ENCODE assay signal across 31 cellular contexts in the genomic region with DNA sequence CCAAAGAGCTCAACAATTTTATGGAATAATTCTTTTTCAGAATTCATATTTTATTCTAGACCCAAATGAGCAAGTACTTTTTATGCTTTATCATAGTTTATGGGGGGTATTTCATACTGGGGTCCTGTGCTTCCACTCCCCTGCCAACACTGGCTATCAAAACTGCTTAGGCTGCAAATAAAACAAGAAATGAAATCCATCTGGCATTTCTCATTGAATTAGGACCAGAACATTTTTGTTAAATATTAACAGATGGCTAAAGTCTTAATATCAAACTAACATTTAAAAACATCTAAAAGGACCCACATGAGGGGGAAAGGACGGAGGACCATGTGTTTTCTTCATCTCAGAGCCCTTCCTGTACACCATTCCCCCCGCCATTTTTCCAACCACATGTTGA.
"Had no signal": no experiment of that assay in that cellular context is flagged by ENCODE, and none has a peak within 500 bp of the region (broad histone marks: within the 10 kb centered on the region; RNA-seq: fewer than 3 reads in every experiment).

No MANE protein-coding gene starts in this region.

- H3K4me1 Mint-ChIP-seq: nephron progenitor cell, neural progenitor cell had no signal

- H3K27me3 ChIP-seq: left lung, neural progenitor cell, neutrophil, ovary, sigmoid colon, spleen, suprapubic skin, tibial artery, upper lobe of right lung had no signal

- H3K27ac Mint-ChIP-seq: immature natural killer cell; naive thymus-derived CD8-positive, alpha-beta T cell; nephron progenitor cell; neural progenitor cell; stimulated activated effector memory CD8-positive, alpha-beta T cell treated with anti-CD3 and anti-CD28 coated beads, Interleukin-12 subunit alpha, Interleukin-12 subunit beta, amount 100 ng/mL, for 72 hours; stimulated activated naive CD8-positive, alpha-beta T cell treated with anti-CD3 and anti-CD28 coated beads, Interleukin-15, Interleukin-2, amounts not matched to agents 100 ng/mL and 50 ng/mL, for 24 hours had no signal

- H3K36me3 Mint-ChIP-seq: immature natural killer cell; neural progenitor cell; stimulated activated effector memory CD8-positive, alpha-beta T cell treated with anti-CD3 and anti-CD28 coated beads, Interleukin-12 subunit alpha, Interleukin-12 subunit beta, amount 100 ng/mL, for 72 hours had no signal

- DNase-seq: hypothalamus; immature natural killer cell; kidney; left colon; left lung; lower lobe of right lung; mammary epithelial cell; mesenchymal stem cell; naive thymus-derived CD8-positive, alpha-beta T cell; nephron progenitor cell; occipital lobe; ovary; retina; right cardiac atrium; sigmoid colon; small intestine; spleen; stimulated activated CD4-positive, alpha-beta T cell treated with anti-CD3 and anti-CD28 coated beads, Interleukin-4, amount 100 ng/mL, for 24 hours; stimulated activated naive CD4-positive, alpha-beta T cell; tibial artery; trophoblast cell; upper lobe of right lung had no signal

- H3K4me3 ChIP-seq: left lung, lower lobe of right lung, neural progenitor cell, ovary, prostate gland, sigmoid colon, spleen, suprapubic skin, thoracic aorta, tibial artery, upper lobe of right lung had no signal

- H3K27me3 Mint-ChIP-seq: naive thymus-derived CD8-positive, alpha-beta T cell; stimulated activated naive CD8-positive, alpha-beta T cell treated with anti-CD3 and anti-CD28 coated beads, Interleukin-15, Interleukin-2, amounts not matched to agents 100 ng/mL and 50 ng/mL, for 24 hours had no signal

- ATAC-seq: left colon; left lung; lower lobe of right lung; naive thymus-derived CD8-positive, alpha-beta T cell; right cardiac atrium; stimulated activated effector memory CD8-positive, alpha-beta T cell treated with anti-CD3 and anti-CD28 coated beads, Interleukin-12 subunit alpha, Interleukin-12 subunit beta, amount 100 ng/mL, for 72 hours; upper lobe of right lung had no signal

- H3K4me1 ChIP-seq: lower lobe of right lung, neural progenitor cell, prostate gland, spleen, upper lobe of right lung had no signal

- H3K9ac ChIP-seq: neural progenitor cell had no signal

- H3K27ac ChIP-seq: left lung, lower lobe of right lung, neural progenitor cell, neutrophil, ovary, prostate gland, sigmoid colon, spleen, thoracic aorta, tibial artery, upper lobe of right lung had no signal

- H3K36me3 ChIP-seq: left lung, lower lobe of right lung, neural progenitor cell, neutrophil, ovary, prostate gland, sigmoid colon, spleen, suprapubic skin, thoracic aorta, tibial artery, upper lobe of right lung had no signal

- H3K4me2 ChIP-seq: neural progenitor cell had no signal

- FAIRE-seq: islet of Langerhans, kidney, small intestine, urothelium cell line had no signal

- H3K9me3 ChIP-seq: left lung, lower lobe of right lung, neutrophil, ovary, prostate gland, sigmoid colon, spleen, suprapubic skin, thoracic aorta, tibial artery, upper lobe of right lung had no signal

- H3K4me3 Mint-ChIP-seq: immature natural killer cell; naive thymus-derived CD8-positive, alpha-beta T cell; nephron progenitor cell; neural progenitor cell; stimulated activated effector memory CD8-positive, alpha-beta T cell treated with anti-CD3 and anti-CD28 coated beads, Interleukin-12 subunit alpha, Interleukin-12 subunit beta, amount 100 ng/mL, for 72 hours; stimulated activated naive CD8-positive, alpha-beta T cell treated with anti-CD3 and anti-CD28 coated beads, Interleukin-15, Interleukin-2, amounts not matched to agents 100 ng/mL and 50 ng/mL, for 24 hours had no signal

- H3K9me3 Mint-ChIP-seq: nephron progenitor cell; neural progenitor cell; stimulated activated effector memory CD8-positive, alpha-beta T cell treated with anti-CD3 and anti-CD28 coated beads, Interleukin-12 subunit alpha, Interleukin-12 subunit beta, amount 100 ng/mL, for 72 hours; stimulated activated naive CD8-positive, alpha-beta T cell treated with anti-CD3 and anti-CD28 coated beads, Interleukin-15, Interleukin-2, amounts not matched to agents 100 ng/mL and 50 ng/mL, for 24 hours had no signal
